In the genomic region with DNA sequence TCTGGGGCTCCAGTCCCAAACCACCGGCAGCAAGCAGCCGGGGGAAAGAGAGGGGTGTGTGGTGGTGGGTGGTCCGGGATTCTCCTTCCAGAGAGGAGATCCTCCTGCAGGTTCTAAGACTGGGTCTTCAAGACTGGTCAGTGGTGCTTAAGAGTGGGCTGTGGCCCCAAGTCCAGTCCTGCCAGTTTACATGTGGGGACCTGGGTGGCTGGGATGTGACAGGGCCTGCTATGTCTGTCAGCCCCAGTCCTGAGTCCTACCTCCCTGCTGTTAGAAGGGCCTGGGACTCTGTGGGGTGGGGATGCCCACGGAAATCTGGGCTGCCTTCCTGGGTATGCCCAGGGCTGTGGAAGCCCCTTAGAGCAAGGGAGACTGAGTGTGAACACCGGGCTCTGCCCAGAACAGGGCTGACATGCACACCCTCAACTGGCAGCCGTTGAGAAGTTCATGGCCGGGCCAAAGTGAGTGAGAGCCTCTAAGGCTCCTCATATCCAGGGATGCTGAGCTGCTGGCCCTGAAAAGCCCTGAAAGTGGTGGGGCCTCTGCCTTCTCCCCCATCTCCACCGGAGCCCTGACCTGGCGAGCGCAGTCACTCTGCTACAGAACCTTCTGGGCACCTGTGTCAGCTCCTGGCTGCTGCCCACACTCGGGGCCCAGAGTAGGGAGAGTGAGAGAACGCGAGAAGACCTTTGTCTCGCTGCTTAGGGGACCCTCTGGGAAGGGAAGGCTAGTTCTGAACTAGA, we compare ENCODE assay signal across 1 cellular context.
TF ChIP-seq lines count a peak whose summit lies in the region.

No MANE protein-coding gene starts in this region.

TF ChIP-seq in HepG2, 621 proteins besides CTCF, POLR2A, EP300 and RAD21 (continued from another document):
- TF ChIP-seq PAWR (CRISPR knock-in tag; IDR thresholded peaks at IDR 0.05; ENCODE audit: borderline replicate concordance) (no peak), ZBTB1 (CRISPR knock-in tag; IDR thresholded peaks at IDR 0.05; ENCODE audit: borderline replicate concordance) (no peak), ATF6 (CRISPR knock-in tag; conservative IDR thresholded peaks at IDR 0.05) (no peak), ZBTB49 (CRISPR knock-in tag; IDR thresholded peaks at IDR 0.05; ENCODE audit: borderline replicate concordance) (no peak), BRD4 (CRISPR knock-in tag; IDR thresholded peaks at IDR 0.05) (0 out of 2 replicates have a peak, but pooled peaks have one; percentile 13), ZNF687 (CRISPR knock-in tag; IDR thresholded peaks at IDR 0.05) (0 out of 2 replicates have a peak, but pooled peaks have one; percentile 29), KAT7 (CRISPR knock-in tag; IDR thresholded peaks at IDR 0.05; ENCODE audit: borderline replicate concordance) (no peak), ZBTB33 (CRISPR knock-in tag; IDR thresholded peaks at IDR 0.05) (peak; percentile 22; the same call in 1 of the 2 replicates), ZNF430 (CRISPR knock-in tag; IDR thresholded peaks at IDR 0.05) (0 out of 2 replicates have a peak, but pooled peaks have one; percentile 41), SALL1 (CRISPR knock-in tag; IDR thresholded peaks at IDR 0.05) (0 out of 2 replicates have a peak, but pooled peaks have one; percentile 9), ZNF574 (CRISPR knock-in tag; IDR thresholded peaks at IDR 0.05) (0 out of 2 replicates have a peak, but pooled peaks have one; percentile 18), HNRNPL (IDR thresholded peaks at IDR 0.05; ENCODE audit: low read depth, low read length) (0 out of 2 replicates have a peak, but pooled peaks have one; percentile 21), CENPX (CRISPR knock-in tag; IDR thresholded peaks at IDR 0.05) (no peak), CBX2 (IDR thresholded peaks at IDR 0.05; ENCODE audit: low read depth, low read length) (no peak), CBX2 (CRISPR knock-in tag; IDR thresholded peaks at IDR 0.05; ENCODE audit: low read depth) (no peak), ZFP82 (CRISPR knock-in tag; IDR thresholded peaks at IDR 0.05; ENCODE audit: borderline replicate concordance) (0 out of 2 replicates have a peak, but pooled peaks have one; percentile 12), ZNF549 (CRISPR knock-in tag; IDR thresholded peaks at IDR 0.05) (no peak)
- TF ChIP-seq, protein P1, sequence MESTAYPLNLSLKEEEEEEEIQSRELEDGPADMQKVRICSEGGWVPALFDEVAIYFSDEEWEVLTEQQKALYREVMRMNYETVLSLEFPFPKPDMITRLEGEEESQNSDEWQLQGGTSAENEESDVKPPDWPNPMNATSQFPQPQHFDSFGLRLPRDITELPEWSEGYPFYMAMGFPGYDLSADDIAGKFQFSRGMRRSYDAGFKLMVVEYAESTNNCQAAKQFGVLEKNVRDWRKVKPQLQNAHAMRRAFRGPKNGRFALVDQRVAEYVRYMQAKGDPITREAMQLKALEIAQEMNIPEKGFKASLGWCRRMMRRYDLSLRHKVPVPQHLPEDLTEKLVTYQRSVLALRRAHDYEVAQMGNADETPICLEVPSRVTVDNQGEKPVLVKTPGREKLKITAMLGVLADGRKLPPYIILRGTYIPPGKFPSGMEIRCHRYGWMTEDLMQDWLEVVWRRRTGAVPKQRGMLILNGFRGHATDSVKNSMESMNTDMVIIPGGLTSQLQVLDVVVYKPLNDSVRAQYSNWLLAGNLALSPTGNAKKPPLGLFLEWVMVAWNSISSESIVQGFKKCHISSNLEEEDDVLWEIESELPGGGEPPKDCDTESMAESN (CRISPR knock-in tag; conservative IDR thresholded peaks at IDR 0.05) = no peak
- TF ChIP-seq, protein P2, sequence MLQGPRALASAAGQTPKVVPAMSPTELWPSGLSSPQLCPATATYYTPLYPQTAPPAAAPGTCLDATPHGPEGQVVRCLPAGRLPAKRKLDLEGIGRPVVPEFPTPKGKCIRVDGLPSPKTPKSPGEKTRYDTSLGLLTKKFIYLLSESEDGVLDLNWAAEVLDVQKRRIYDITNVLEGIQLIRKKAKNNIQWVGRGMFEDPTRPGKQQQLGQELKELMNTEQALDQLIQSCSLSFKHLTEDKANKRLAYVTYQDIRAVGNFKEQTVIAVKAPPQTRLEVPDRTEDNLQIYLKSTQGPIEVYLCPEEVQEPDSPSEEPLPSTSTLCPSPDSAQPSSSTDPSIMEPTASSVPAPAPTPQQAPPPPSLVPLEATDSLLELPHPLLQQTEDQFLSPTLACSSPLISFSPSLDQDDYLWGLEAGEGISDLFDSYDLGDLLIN (CRISPR knock-in tag; IDR thresholded peaks at IDR 0.05; ENCODE audit: borderline replicate concordance) = no peak
